ENCODE assay signal across 15 cellular contexts in genomic region chr6:147167009-147167408, GRCh38. TPM values are rescaled to one million over a fixed set of nuclear protein-coding genes. Genes with fewer than 3 reads are reported as not detected.
DNase-seq lines count a peak whose midpoint lies in the region; ATAC-seq and TF ChIP-seq lines count a peak whose summit lies in the region.
"Had no signal": no experiment of that assay in that cellular context is flagged by ENCODE, and none has a peak within 500 bp of the region (broad histone marks: within the 10 kb centered on the region; RNA-seq: fewer than 3 reads in every experiment).

No MANE protein-coding gene starts in this region.

- peak overlapping the region; percentile 53 for H3K4me2 ChIP-seq in skeletal muscle satellite cell (ENCODE audit: low read length)

- peaks cover 59% of the 10 kb centered on the region for H3K4me1 Mint-ChIP-seq in HFFc6 (ENCODE audit: low read depth)

- no peak for TF ChIP-seq CTCF in HFFc6 (IDR thresholded peaks at IDR 0.05)

- H3K27me3 ChIP-seq in skeletal muscle satellite cell (ENCODE audit: control insufficient read depth, insufficient read depth, low read length), result no peaks in the 10 kb centered on the region
- H3K27me3 ChIP-seq: BE2C, MG63 had no signal

- peak overlapping the region; percentile 65 for H3K9ac ChIP-seq in skeletal muscle satellite cell (ENCODE audit: low read depth, low read length)

- no peaks in the 10 kb centered on the region for H3K9me3 ChIP-seq in skeletal muscle satellite cell (replicated peaks; ENCODE audit: low read length)
- H3K9me3 ChIP-seq: BE2C, MG63 had no signal

- no peak overlapping the region for H3K4me3 Mint-ChIP-seq in HFFc6
- H3K4me3 Mint-ChIP-seq: CD8-positive, alpha-beta T cell; H9 had no signal

- H3K36me3 Mint-ChIP-seq in HFFc6 (ENCODE audit: low read depth), result peaks cover 5% of the 10 kb centered on the region; the same call in 1 of the 2 replicates
- H3K36me3 Mint-ChIP-seq: CD8-positive, alpha-beta T cell had no signal

- no peaks in the 10 kb centered on the region for H3K36me3 ChIP-seq in skeletal muscle satellite cell (ENCODE audit: insufficient read depth, low read length)
- H3K36me3 ChIP-seq: BE2C, MG63 had no signal

- DNase-seq in HFFc6, result peak; percentile 5
- DNase-seq in fibroblast of peridontal ligament (ENCODE audit: extremely low read depth), result peak; percentile 44
- DNase-seq in T-helper 2 cell, result no peak
- no peak for DNase-seq in SW 1271 (lab: John Stamatoyannopoulos, UW)
- DNase-seq: CD8-positive, alpha-beta T cell; H9; MG63; NCI-H187; Right ventricle myocardium superior had no signal

- peaks cover 56% of the 10 kb centered on the region for H3K4me1 ChIP-seq in skeletal muscle satellite cell (ENCODE audit: control insufficient read depth, insufficient read depth, low read length)

- ATAC-seq in SK-N-SH treated with all-trans-retinoic acid at 6 μM for 48 hours (peak; percentile 13; the same call in 1 of the 3 replicates), HG02852 (IDR thresholded peaks at IDR 0.05; ENCODE audit: unreplicated experiment) (no peak), GM18520 (IDR thresholded peaks at IDR 0.05; ENCODE audit: unreplicated experiment) (no peak)
- ATAC-seq: CD8-positive, alpha-beta T cell; Panc1 had no signal

- no peak overlapping the region for H3K4me3 ChIP-seq in skeletal muscle satellite cell (ENCODE audit: low read length)
- H3K4me3 ChIP-seq: MG63 had no signal

- no peaks in the 10 kb centered on the region; the same call in 1 of the 2 replicates for H3K27me3 Mint-ChIP-seq in HFFc6 (ENCODE audit: insufficient read depth)

- no peaks in the 10 kb centered on the region for H3K9me3 Mint-ChIP-seq in HFFc6
- H3K9me3 Mint-ChIP-seq: CD8-positive, alpha-beta T cell; H9 had no signal

- H3K27ac Mint-ChIP-seq in HFFc6, result peak overlapping the region; percentile 51; the same call in 1 of the 2 replicates
- H3K27ac Mint-ChIP-seq: CD8-positive, alpha-beta T cell; H9 had no signal

TF ChIP-seq in SK-N-SH treated with all-trans-retinoic acid at 6 μM for 48 hours, 23 proteins besides CTCF, POLR2A, EP300 and RAD21:
- no peak for TF ChIP-seq RARB (CRISPR knock-in tag; IDR thresholded peaks at IDR 0.05)
- TF ChIP-seq ZNF565 (CRISPR knock-in tag; conservative IDR thresholded peaks at IDR 0.05; ENCODE audit: low read depth), result no peak
- TF ChIP-seq CSRNP3 (CRISPR knock-in tag; IDR thresholded peaks at IDR 0.05), result no peak
- TF ChIP-seq ZC3H10 (CRISPR knock-in tag; IDR thresholded peaks at IDR 0.05), result no peak
- no peak for TF ChIP-seq ARNTL (CRISPR knock-in tag; IDR thresholded peaks at IDR 0.05; ENCODE audit: borderline replicate concordance, low read depth)
- no peak for TF ChIP-seq POU6F1 (CRISPR knock-in tag; IDR thresholded peaks at IDR 0.05; ENCODE audit: borderline replicate concordance, low read depth)
- no peak for TF ChIP-seq ZNF8 (CRISPR knock-in tag; IDR thresholded peaks at IDR 0.05)
- no peak for TF ChIP-seq ZFP30 (CRISPR knock-in tag; IDR thresholded peaks at IDR 0.05)
- no peak for TF ChIP-seq TSHZ2 (CRISPR knock-in tag; IDR thresholded peaks at IDR 0.05)
- no peak for TF ChIP-seq BACH2 (CRISPR knock-in tag; IDR thresholded peaks at IDR 0.05; ENCODE audit: borderline replicate concordance)
- TF ChIP-seq ZNF70 (CRISPR knock-in tag; IDR thresholded peaks at IDR 0.05), result no peak
- TF ChIP-seq ESRRG (CRISPR knock-in tag; IDR thresholded peaks at IDR 0.05), result no peak
- TF ChIP-seq CREB5 (CRISPR knock-in tag; IDR thresholded peaks at IDR 0.05; ENCODE audit: low read depth), result no peak
- TF ChIP-seq OSR1 (CRISPR knock-in tag; IDR thresholded peaks at IDR 0.05), result no peak
- TF ChIP-seq PATZ1 (CRISPR knock-in tag; IDR thresholded peaks at IDR 0.05; ENCODE audit: borderline replicate concordance), result no peak

RNA-seq across cellular contexts. Expression of gene STXBP5, which starts 37.2 kb away (rescaled TPM):
- total RNA-seq in HFFc6 (2021; fragmentation: NEBNext Ultra II Directional; extraction: Animal tissue kit (Norgen Biotek cat#: 25700)), result 10 to 100 TPM; 29.5 to 36.2 (median 32.1) TPM
- 73.6 and 112 TPM in 2 replicates for total RNA-seq in skeletal muscle satellite cell (2012; rRNA removed)

Comparison
In these comparisons a context has a peak if more than half of its experiments do, and no peak if none do; other contexts are left out.
1. DNase-seq: peak in HFFc6 (single experiment) and fibroblast of peridontal ligament (single experiment); none in T-helper 2 cell (0 of 5) and SW 1271 (0 of 2).